Comparison of ENCODE assay signal across 8 cellular contexts in the genomic region with DNA sequence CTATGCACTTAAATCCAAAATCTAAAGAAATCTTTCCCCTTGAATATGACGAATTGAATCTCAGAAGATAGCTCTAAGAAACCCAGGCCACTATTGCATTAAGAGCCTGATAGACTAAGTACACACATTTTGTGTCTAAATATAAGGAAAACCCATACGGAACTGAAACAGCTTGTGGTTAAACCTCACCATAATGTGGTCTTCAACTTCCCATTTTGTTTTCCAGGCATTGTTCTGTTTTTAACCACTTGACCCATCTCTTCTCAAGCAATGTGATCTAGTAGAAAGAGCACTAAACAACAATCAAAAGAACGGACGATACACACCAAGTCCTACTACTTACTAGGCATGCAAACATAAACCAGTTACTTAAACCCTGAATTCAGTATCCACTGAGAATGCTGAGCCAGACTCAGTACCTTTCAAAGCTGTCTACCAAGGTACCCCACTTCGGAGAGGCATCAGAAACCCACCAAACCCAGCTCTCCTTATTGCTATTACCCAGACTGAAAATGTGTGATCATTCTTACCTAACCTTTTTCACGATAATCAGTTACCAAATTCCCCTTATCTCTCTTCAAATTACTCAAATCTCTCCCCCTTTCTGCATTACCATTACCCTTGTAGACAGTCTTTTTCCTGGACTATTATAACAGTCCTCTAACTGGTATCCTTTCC.
DNase-seq lines count a peak whose midpoint lies in the region; ATAC-seq and TF ChIP-seq lines count a peak whose summit lies in the region.

No MANE protein-coding gene starts in this region.

- in situ Hi-C loops in GM13977 (cut with MboI; ENCODE audit: low pct_unique_long_range_greater_than_20kb, low sequenced_read_pairs, unreplicated experiment): no loop called here

- DNase-seq in GM13977 (ENCODE audit: low spot score) (peak; percentile 59), Kasumi-1 (lab: John Stamatoyannopoulos, UW) (peak; percentile 78 to 81), globus pallidus (ENCODE audit: low spot score) (peak; percentile 61), NCI-H69 (lab: John Stamatoyannopoulos, UW) (no peak), dedifferentiated amniotic fluid mesenchymal stem cell (ENCODE audit: extremely low spot score) (no peak), NCI-H510A (lab: John Stamatoyannopoulos, UW) (no peak), NCI-H2171 (lab: John Stamatoyannopoulos, UW) (no peak)

- ATAC-seq in GM21529 (IDR thresholded peaks at IDR 0.05; ENCODE audit: unreplicated experiment): peak; percentile 73

- no peak for TF ChIP-seq CTCF in GM13977 (IDR thresholded peaks at IDR 0.05; ENCODE audit: extremely low read depth, insufficient read depth, missing control alignments)

Comparison
In these comparisons a context has a peak if more than half of its experiments do, and no peak if none do; other contexts are left out.
1. DNase-seq: peak in GM13977 (single experiment), Kasumi-1 (2 of 2) and globus pallidus (single experiment); none in NCI-H69 (single experiment), dedifferentiated amniotic fluid mesenchymal stem cell (single experiment), NCI-H510A (single experiment) and NCI-H2171 (single experiment).